Comparison of ENCODE assay signal across 11 cellular contexts in the genomic region with DNA sequence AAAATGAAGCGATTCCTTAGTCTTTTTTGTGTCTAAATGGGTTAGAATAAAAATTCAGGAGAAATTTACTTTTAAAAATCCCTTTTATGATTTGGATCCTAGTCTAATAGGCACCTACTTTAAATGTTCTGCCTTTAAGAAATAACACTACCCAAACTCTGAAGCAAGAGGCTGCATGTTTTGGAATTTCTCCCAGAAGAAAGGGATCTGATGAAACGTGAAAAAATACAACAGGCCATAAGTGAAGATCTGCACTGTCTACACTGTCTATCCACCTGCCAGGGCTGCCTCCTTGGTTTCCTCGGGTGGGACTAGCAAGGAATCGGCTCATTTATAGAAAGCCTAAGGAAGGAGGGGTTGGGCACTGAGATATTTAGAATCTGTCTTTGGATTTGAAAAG. TPM values are rescaled to one million over a fixed set of nuclear protein-coding genes. Genes with fewer than 3 reads are reported as not detected.
DNase-seq lines count a peak whose midpoint lies in the region; ATAC-seq and TF ChIP-seq lines count a peak whose summit lies in the region.
"Had no signal": no experiment of that assay in that cellular context is flagged by ENCODE, and none has a peak within 500 bp of the region (broad histone marks: within the 10 kb centered on the region; RNA-seq: fewer than 3 reads in every experiment).

No MANE protein-coding gene starts in this region.

- H3K79me1 ChIP-seq in IMR-90 (ENCODE audit: low read depth in 1 of 2, low read length in 2 of 2), result peaks cover 38 to 92% of the 10 kb centered on the region in 2 experiments

- H3K4ac ChIP-seq in IMR-90 (ENCODE audit: low read depth, low read length), result peak overlapping the region; percentile 97

- peak overlapping the region in 1 of 2 experiments; percentile 61; a peak in 1 of 4 replicates for H4K8ac ChIP-seq in IMR-90 (ENCODE audit: low read depth in 2 of 2, low read length in 2 of 2)

- peaks cover 38% of the 10 kb centered on the region for H3K4me1 ChIP-seq in IMR-90 (ENCODE audit: control insufficient read depth, insufficient read depth, low read length)

- H2AK9ac ChIP-seq in IMR-90 (replicated peaks; ENCODE audit: low read depth, low read length, poor library complexity), result peak overlapping the region; percentile 60

- dilution Hi-C loops in IMR-90 (cut with HindIII; ENCODE audit: low sequenced_read_pairs, unreplicated experiment), result loop anchor here (25.0 kb wide), 1 partner anchor 111 kb away; no protein-coding TSS in a partner anchor

- peak overlapping the region; percentile 93; the same call in 1 of the 2 replicates for H2AK5ac ChIP-seq in IMR-90 (ENCODE audit: low read depth, low read length)

- no peak overlapping the region for H2AFZ ChIP-seq in IMR-90 (replicated peaks; ENCODE audit: low read length, poor library complexity)

- H2BK120ac ChIP-seq in IMR-90 (ENCODE audit: low read depth, low read length), result peak overlapping the region; percentile 95

- H3K14ac ChIP-seq in IMR-90 (replicated peaks; ENCODE audit: low read depth, low read length), result peak overlapping the region; percentile 72

- peak overlapping the region; percentile 46; the same call in 2 of the 3 replicates for H2BK15ac ChIP-seq in IMR-90 (ENCODE audit: low read depth, low read length)

- POLR2A ChIA-PET in IMR-90 (lab: Charles Lee; ENCODE audit: unreplicated experiment), result no interaction called here

- peaks cover 40% of the 10 kb centered on the region for H3K9me1 ChIP-seq in IMR-90 (ENCODE audit: insufficient read depth, low read length)

- no peak overlapping the region for H3K56ac ChIP-seq in IMR-90 (ENCODE audit: extremely low read depth, insufficient read depth, low read length)

- peak overlapping the region; percentile 83 for H2BK5ac ChIP-seq in IMR-90 (ENCODE audit: low read depth, low read length, poor library complexity, severe bottlenecking)

- peak overlapping the region; percentile 25 for H3K27ac Mint-ChIP-seq in nephron progenitor cell

- no peak for TF ChIP-seq POLR2A in IMR-90 (IDR thresholded peaks at IDR 0.05; ENCODE audit: low read depth, low read length)

- no peaks in the 10 kb centered on the region for H3K27me3 ChIP-seq in IMR-90 (ENCODE audit: control insufficient read depth, insufficient read depth, low read length)
- H3K27me3 ChIP-seq: foreskin keratinocyte had no signal

- peaks cover 24% of the 10 kb centered on the region for H3K36me3 ChIP-seq in IMR-90 (ENCODE audit: control insufficient read depth, insufficient read depth, low read length)

- peaks cover 15% of the 10 kb centered on the region for H4K20me1 ChIP-seq in IMR-90 (ENCODE audit: insufficient read depth, low read length)

- in situ Hi-C loops in IMR-90 (cut with MboI; ENCODE audit: low sequenced_read_pairs), result no loop called here

- peak overlapping the region; percentile 86; the same call in 1 of the 2 replicates for H4K91ac ChIP-seq in IMR-90 (ENCODE audit: insufficient read depth, low read depth, low read length)

- peaks cover 47% of the 10 kb centered on the region for H3K36me3 Mint-ChIP-seq in nephron progenitor cell (ENCODE audit: low read depth)

- H4K5ac ChIP-seq in IMR-90 (ENCODE audit: low read depth, low read length), result no peak overlapping the region

- intact Hi-C loops in IMR-90 (cut with micrococcal nuclease), result no loop called here

- BruUV-seq in IMR-90 (replicated peaks; lab: Mats Ljungman, UMichigan), result no TSS peak

- H3K27ac ChIP-seq in IMR-90 (ENCODE audit: insufficient read depth, low read length), result no peak overlapping the region

- H3K27me3 Mint-ChIP-seq in nephron progenitor cell (ENCODE audit: low read depth, poor library complexity), result no peaks in the 10 kb centered on the region
- H3K27me3 Mint-ChIP-seq: central memory CD8-positive, alpha-beta T cell had no signal

- H3K4me3 Mint-ChIP-seq in nephron progenitor cell, result no peak overlapping the region

- H3K9me3 Mint-ChIP-seq in nephron progenitor cell, result no peaks in the 10 kb centered on the region
- H3K9me3 Mint-ChIP-seq: central memory CD8-positive, alpha-beta T cell had no signal

- H3K9me3 ChIP-seq in IMR-90 (ENCODE audit: control insufficient read depth, insufficient read depth, low read length), result no peaks in the 10 kb centered on the region

- peak overlapping the region; percentile 31; the same call in 1 of the 2 replicates for H3K23ac ChIP-seq in IMR-90 (ENCODE audit: low read depth, low read length)

- H3K4me2 ChIP-seq in IMR-90 (ENCODE audit: low read depth, low read length), result no peak overlapping the region

- peaks cover 45% of the 10 kb centered on the region for H3K4me1 Mint-ChIP-seq in nephron progenitor cell

- H3K18ac ChIP-seq in IMR-90 (ENCODE audit: low read depth, low read length), result no peak overlapping the region

- no peak for TF ChIP-seq RAD21 in IMR-90 (IDR thresholded peaks at IDR 0.05; ENCODE audit: low read length)

- H2BK20ac ChIP-seq in IMR-90 (ENCODE audit: low read depth, low read length), result peak overlapping the region; percentile 71

- TF ChIP-seq CTCF in AG10803 (conservative IDR thresholded peaks at IDR 0.05; ENCODE audit: low read length), result no peak
- TF ChIP-seq CTCF in IMR-90 (conservative IDR thresholded peaks at IDR 0.05; ENCODE audit: low read depth, low read length), result no peak
- TF ChIP-seq CTCF in fibroblast of mammary gland (conservative IDR thresholded peaks at IDR 0.05; ENCODE audit: control insufficient read depth, insufficient read depth, low read depth, low read length), result no peak
- TF ChIP-seq CTCF in nephron progenitor cell (IDR thresholded peaks at IDR 0.05), result no peak

- no peak overlapping the region for H3K9ac ChIP-seq in IMR-90 (ENCODE audit: low read depth, low read length)

- CTCF ChIA-PET in IMR-90 (lab: Yijun Ruan, JAX), result interaction anchor here (1.2 kb wide), 1 partner anchor 20 kb away, joined by 4 read pairs; no protein-coding TSS in a partner anchor

- peak; percentile 73 for DNase-seq in AG10803 (ENCODE audit: low read depth)
- peak; percentile 50 for DNase-seq in IMR-90
- peak; percentile 56 for DNase-seq in fibroblast of mammary gland (ENCODE audit: low read depth)
- no peak for DNase-seq in nephron progenitor cell
- no peak for DNase-seq in activated effector memory CD4-positive, alpha-beta T cell treated with Interleukin-2 at 50 U/mL for 16 hours
- DNase-seq in NCI-H1436 treated with DMSO at 0.1 percent for 48 hours (lab: John Stamatoyannopoulos, UW), result no peak
- DNase-seq: SW 1271 had no signal

- ATAC-seq in IMR-90 (ENCODE audit: low read depth), result no peak
- ATAC-seq in GM21825 (IDR thresholded peaks at IDR 0.05; ENCODE audit: unreplicated experiment), result no peak
- ATAC-seq in GM19467 (IDR thresholded peaks at IDR 0.05; ENCODE audit: unreplicated experiment), result no peak

- WGBS in IMR-90 (ENCODE audit: extremely low coverage in 2 of 2, insufficient read length in 1 of 2), 2 experiments, result no CpG with 5 or more reads among the region's 4 CpGs

- no peak overlapping the region for H3K4me3 ChIP-seq in AG10803 (ENCODE audit: low read length)
- H3K4me3 ChIP-seq in IMR-90 (ENCODE audit: insufficient read depth, low read depth, low read length), result no peak overlapping the region
- H3K4me3 ChIP-seq in fibroblast of mammary gland (ENCODE audit: control insufficient read depth, low read depth, low read length), result no peak overlapping the region

TF ChIP-seq in IMR-90, 13 proteins besides CTCF, POLR2A, EP300 and RAD21:
- TF ChIP-seq FOS (IDR thresholded peaks at IDR 0.05; ENCODE audit: low read depth, low read length) (no peak), MAFK (IDR thresholded peaks at IDR 0.05; ENCODE audit: low read depth, low read length) (no peak), RCOR1 (IDR thresholded peaks at IDR 0.05; ENCODE audit: insufficient replicate concordance, low read length) (no peak), CEBPB (IDR thresholded peaks at IDR 0.05; ENCODE audit: low read depth, low read length) (0 out of 2 replicates have a peak, but pooled peaks have one; percentile 25)
- TF ChIP-seq, protein P1, sequence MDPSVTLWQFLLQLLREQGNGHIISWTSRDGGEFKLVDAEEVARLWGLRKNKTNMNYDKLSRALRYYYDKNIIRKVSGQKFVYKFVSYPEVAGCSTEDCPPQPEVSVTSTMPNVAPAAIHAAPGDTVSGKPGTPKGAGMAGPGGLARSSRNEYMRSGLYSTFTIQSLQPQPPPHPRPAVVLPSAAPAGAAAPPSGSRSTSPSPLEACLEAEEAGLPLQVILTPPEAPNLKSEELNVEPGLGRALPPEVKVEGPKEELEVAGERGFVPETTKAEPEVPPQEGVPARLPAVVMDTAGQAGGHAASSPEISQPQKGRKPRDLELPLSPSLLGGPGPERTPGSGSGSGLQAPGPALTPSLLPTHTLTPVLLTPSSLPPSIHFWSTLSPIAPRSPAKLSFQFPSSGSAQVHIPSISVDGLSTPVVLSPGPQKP (IDR thresholded peaks at IDR 0.05; ENCODE audit: borderline replicate concordance, low read depth, low read length), result no peak
- TF ChIP-seq, protein P2, sequence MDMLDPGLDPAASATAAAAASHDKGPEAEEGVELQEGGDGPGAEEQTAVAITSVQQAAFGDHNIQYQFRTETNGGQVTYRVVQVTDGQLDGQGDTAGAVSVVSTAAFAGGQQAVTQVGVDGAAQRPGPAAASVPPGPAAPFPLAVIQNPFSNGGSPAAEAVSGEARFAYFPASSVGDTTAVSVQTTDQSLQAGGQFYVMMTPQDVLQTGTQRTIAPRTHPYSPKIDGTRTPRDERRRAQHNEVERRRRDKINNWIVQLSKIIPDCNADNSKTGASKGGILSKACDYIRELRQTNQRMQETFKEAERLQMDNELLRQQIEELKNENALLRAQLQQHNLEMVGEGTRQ (IDR thresholded peaks at IDR 0.05; ENCODE audit: low read depth, low read length), result no peak
TF ChIP-seq in IMR-90: peak in this region for 1.

RNA-seq across cellular contexts. Expression of gene ACVR1B, which starts 22.1 kb away (rescaled TPM):
- total RNA-seq in IMR-90 (2012; rRNA removed), result 5.7 and 5.8 TPM in 2 replicates
- polyA plus RNA-seq in IMR-90 (2012; rRNA removed), result 12.1 and 13.6 TPM in 2 replicates
- polyA plus RNA-seq in IMR-90 (2012; cell fraction: cytosol; rRNA removed), result 9.7 and 10.3 TPM in 2 replicates
- 10.9 and 17.0 TPM in 2 replicates for polyA plus RNA-seq in IMR-90 (2012; cell fraction: nucleus; rRNA removed; ENCODE audit: low replicate concordance)

RNA-seq across cellular contexts. Expression of gene TAMALIN, which starts 33.2 kb away (rescaled TPM):
- total RNA-seq in IMR-90 (2012; rRNA removed), result 2.5 and 2.7 TPM in 2 replicates
- 5.3 and 5.9 TPM in 2 replicates for polyA plus RNA-seq in IMR-90 (2012; rRNA removed)
- polyA plus RNA-seq in IMR-90 (2012; cell fraction: cytosol; rRNA removed), result 6.4 and 9.7 TPM in 2 replicates
- polyA plus RNA-seq in IMR-90 (2012; cell fraction: nucleus; rRNA removed; ENCODE audit: low replicate concordance), result 20.2 and 22.8 TPM in 2 replicates

Comparison
In these comparisons a context has a peak if more than half of its experiments do, and no peak if none do; other contexts are left out.
1. DNase-seq: peak in AG10803 (single experiment), IMR-90 (single experiment) and fibroblast of mammary gland (single experiment); none in nephron progenitor cell (single experiment), activated effector memory CD4-positive, alpha-beta T cell treated with Interleukin-2 at 50 U/mL for 16 hours (single experiment) and NCI-H1436 treated with DMSO at 0.1 percent for 48 hours (single experiment).